Comparison of ENCODE assay signal across 21 cellular contexts in the genomic region with DNA sequence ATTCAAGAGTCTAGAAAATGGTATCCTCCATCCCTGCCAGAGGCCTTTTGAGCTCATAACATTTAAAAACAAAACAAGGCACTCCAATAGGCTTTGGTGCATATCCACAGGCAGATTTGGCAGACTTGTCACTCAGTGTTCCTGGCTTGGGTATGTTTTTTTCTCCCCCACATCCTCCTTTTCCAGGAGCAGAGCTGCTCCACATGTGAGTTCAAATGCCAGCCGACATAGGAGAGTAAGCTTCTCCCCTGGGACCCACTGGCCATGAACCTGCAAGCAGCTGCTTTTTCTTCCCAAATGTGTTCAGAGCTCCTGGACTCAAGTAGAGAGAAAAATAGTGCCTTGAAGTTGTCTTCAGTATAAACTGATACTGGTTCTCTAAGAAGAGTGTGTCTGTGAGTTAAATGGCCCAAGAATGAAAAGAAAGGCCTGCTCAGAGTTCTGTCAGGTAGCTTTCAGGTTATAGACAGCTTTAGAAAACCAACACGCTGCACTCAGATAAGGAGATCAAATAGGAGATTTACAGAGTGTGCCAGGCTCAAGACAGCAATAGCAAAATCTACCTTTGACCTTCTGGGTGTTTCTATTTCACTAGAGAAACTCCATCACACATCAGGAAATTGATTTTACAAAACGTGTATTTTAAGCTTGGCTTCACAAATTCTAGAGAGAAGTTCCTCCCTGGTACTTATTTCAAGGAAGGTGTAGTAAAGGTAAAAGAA.
DNase-seq lines count a peak whose midpoint lies in the region; ATAC-seq and TF ChIP-seq lines count a peak whose summit lies in the region.
"Had no signal": no experiment of that assay in that cellular context is flagged by ENCODE, and none has a peak within 500 bp of the region (broad histone marks: within the 10 kb centered on the region; RNA-seq: fewer than 3 reads in every experiment).

No MANE protein-coding gene starts in this region.

- no peak for TF ChIP-seq EP300 in transverse colon (IDR thresholded peaks at IDR 0.05; ENCODE audit: low read depth)

- DNase-seq in NCI-H524 (lab: John Stamatoyannopoulos, UW), result peak; percentile 34 to 74
- no peak for DNase-seq in NCI-H524 treated with DMSO at 0.1 percent for 48 hours (lab: John Stamatoyannopoulos, UW)
- DNase-seq in NCI-H345 treated with DMSO at 0.1 percent for 48 hours (lab: John Stamatoyannopoulos, UW; ENCODE audit: unreplicated experiment), result peak; percentile 40
- DNase-seq in medulla oblongata (ENCODE audit: extremely low spot score), result peak; percentile 29
- DNase-seq in transverse colon, result no peak
- DNase-seq in AG20443 (ENCODE audit: low spot score), result no peak
- no peak for DNase-seq in lower lobe of right lung
- DNase-seq: activated CD4-positive, alpha-beta memory T cell treated with anti-CD3 and anti-CD28 coated beads for 36 hours; activated gamma-delta T cell; activated T-cell treated with anti-CD3 and anti-CD28 coated beads for 4 hours; GDM1; heart left ventricle; KBM-7; left ventricle myocardium superior; NCI-H226; SK-N-SH; stimulated activated CD4-positive, alpha-beta T cell treated with anti-CD3 and anti-CD28 coated beads, Interleukin-15, amount 100 ng/mL, for 24 hours had no signal

- no peak for ATAC-seq in GM18907 (IDR thresholded peaks at IDR 0.05; ENCODE audit: unreplicated experiment)
- no peak for ATAC-seq in lower lobe of right lung
- ATAC-seq: heart left ventricle, left ventricle myocardium superior, WTC11 had no signal

- peaks cover 0 to 13% (median 7%) of the 10 kb centered on the region in 4 donors for H3K4me1 ChIP-seq in transverse colon
- H3K4me1 ChIP-seq in lower lobe of right lung, result no peaks in the 10 kb centered on the region
- H3K4me1 ChIP-seq: right atrium auricular region had no signal

- intact Hi-C loops in transverse colon (cut with DNase I; ENCODE audit: low total_unique reads) (no loop called here), lower lobe of right lung (cut with DNase I) (no loop called here)

- WGBS in transverse colon (ENCODE audit: low coverage in 1 of 2), 2 donors, result 37 to 39% methylated on average over 3 of the region's 3 CpGs

- H3K36me3 ChIP-seq in transverse colon (no peaks in the 10 kb centered on the region), lower lobe of right lung (no peaks in the 10 kb centered on the region)
- H3K36me3 ChIP-seq: heart left ventricle, right atrium auricular region had no signal

- H3K27ac ChIP-seq in transverse colon (peak overlapping the region; percentile 3 to 43 (median 28)), lower lobe of right lung (no peak overlapping the region)
- H3K27ac ChIP-seq: C4-2B, heart left ventricle, right atrium auricular region had no signal

- H3K27me3 ChIP-seq in transverse colon (no peaks in the 10 kb centered on the region), lower lobe of right lung (ENCODE audit: low read depth) (no peaks in the 10 kb centered on the region)
- H3K27me3 ChIP-seq: heart left ventricle, right atrium auricular region had no signal

- H3K4me3 ChIP-seq in transverse colon (no peak overlapping the region), lower lobe of right lung (no peak overlapping the region)
- H3K4me3 ChIP-seq: heart left ventricle, right atrium auricular region had no signal

- TF ChIP-seq CTCF in transverse colon (IDR thresholded peaks at IDR 0.05), result no peak
- no peak for TF ChIP-seq CTCF in lower lobe of right lung (IDR thresholded peaks at IDR 0.05)

- H3K9me3 ChIP-seq in transverse colon (no peaks in the 10 kb centered on the region), lower lobe of right lung (no peaks in the 10 kb centered on the region)
- H3K9me3 ChIP-seq: heart left ventricle, right atrium auricular region, SK-N-SH had no signal

- in situ Hi-C loops in transverse colon (cut with MboI; ENCODE audit: low pct_ligation_motif_present in 1 of 4, low pct_unique_long_range_greater_than_20kb in 1 of 4, low sequenced_read_pairs in 3 of 4), result loop anchor here in 3 of 4 donors (25.0 kb wide), 2 partner anchors 256 to 406 kb away; no protein-coding TSS in a partner anchor

- no peak for TF ChIP-seq POLR2A in transverse colon (IDR thresholded peaks at IDR 0.05)

Comparison
In these comparisons a context has a peak if more than half of its experiments do, and no peak if none do; other contexts are left out.
1. DNase-seq: peak in NCI-H524 (2 of 2), NCI-H345 treated with DMSO at 0.1 percent for 48 hours (single experiment) and medulla oblongata (single experiment); none in NCI-H524 treated with DMSO at 0.1 percent for 48 hours (single experiment), transverse colon (single experiment), AG20443 (single experiment) and lower lobe of right lung (single experiment).